Comparison of ENCODE assay signal across 2 cellular contexts in the genomic region with DNA sequence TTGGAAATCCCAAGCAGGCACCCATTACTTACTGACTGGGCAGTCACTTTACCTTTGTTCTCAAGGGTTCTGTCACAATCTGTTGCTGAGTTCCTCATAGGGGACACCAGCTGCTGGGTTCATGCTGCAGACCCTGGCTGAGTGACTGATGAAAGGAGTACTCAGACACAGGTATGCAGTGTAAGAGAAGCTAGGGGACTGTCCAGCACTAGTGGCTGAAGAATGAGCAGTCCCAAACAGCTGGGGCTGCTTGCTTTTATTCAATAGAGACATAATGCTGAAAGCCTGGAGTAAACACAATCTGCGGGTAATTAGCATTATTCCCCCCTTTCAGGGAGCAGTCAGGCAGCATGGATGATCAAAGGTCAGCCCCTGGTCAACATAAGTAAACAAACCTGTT. TPM values are rescaled to one million over a fixed set of nuclear protein-coding genes. Genes with fewer than 3 reads are reported as not detected.
"Had no signal": no experiment of that assay in that cellular context is flagged by ENCODE, and none has a peak within 500 bp of the region (broad histone marks: within the 10 kb centered on the region; RNA-seq: fewer than 3 reads in every experiment).

No MANE protein-coding gene starts in this region.

RNA-seq across cellular contexts. Expression of gene GC, which starts 25.9 kb away (rescaled TPM):
- total RNA-seq: G401 had no signal
- polyA plus RNA-seq: GM12878 had no signal
